In genomic region chr9:82117025-82117424, GRCh38 we compare ENCODE assay signal across 15 cellular contexts.
A peak's percentile ranks its signal among the peaks of the same experiment; 100 is the strongest.
DNase-seq lines count a peak whose midpoint lies in the region; ATAC-seq and TF ChIP-seq lines count a peak whose summit lies in the region.
"Had no signal": no experiment of that assay in that cellular context is flagged by ENCODE, and none has a peak within 500 bp of the region (broad histone marks: within the 10 kb centered on the region; RNA-seq: fewer than 3 reads in every experiment).

No MANE protein-coding gene starts in this region.

- intact Hi-C loops in OCI-LY7 (cut with micrococcal nuclease; ENCODE audit: unreplicated experiment) = no loop called here
- intact Hi-C loops in sciatic nerve (cut with DNase I) = no loop called here

- no peak overlapping the region for H3K4me3 ChIP-seq in HUES64 (ENCODE audit: low read length)
- H3K4me3 ChIP-seq in OCI-LY7 (ENCODE audit: low read depth, low read length, poor library complexity, severe bottlenecking) = no peak overlapping the region
- H3K4me3 ChIP-seq: colonic mucosa had no signal

- no TSS peak for BruUV-seq in OCI-LY7 (replicated peaks; lab: Mats Ljungman, UMichigan)

- peak overlapping the region; percentile 85 for H2AFZ ChIP-seq in OCI-LY7 (ENCODE audit: low read length)
- H2AFZ ChIP-seq: parathyroid adenoma had no signal

- H3K9me2 ChIP-seq in OCI-LY7 (ENCODE audit: insufficient read depth, low read length) = no peaks in the 10 kb centered on the region

- ATAC-seq in sciatic nerve = peak; percentile 96
- no peak for ATAC-seq in GM21423 (IDR thresholded peaks at IDR 0.05; ENCODE audit: unreplicated experiment)
- ATAC-seq: activated CD8-positive, alpha-beta T cell treated with anti-CD3 and anti-CD28 coated beads for 36 hours; HepG2; Panc1 had no signal

- peak overlapping the region; percentile 62; the same call in 1 of the 2 replicates for H3K27ac ChIP-seq in HUES64 (ENCODE audit: low read depth, low read length)
- no peak overlapping the region for H3K27ac ChIP-seq in OCI-LY7 (ENCODE audit: low read depth, low read length, poor library complexity, severe bottlenecking)
- H3K27ac ChIP-seq: colonic mucosa, parathyroid adenoma had no signal

- H3K4me2 ChIP-seq in OCI-LY7 (ENCODE audit: low read length) = peak overlapping the region; percentile 32

- H3K27me3 ChIP-seq in HUES64 (ENCODE audit: insufficient read depth, low read length) = no peaks in the 10 kb centered on the region
- H3K27me3 ChIP-seq: colonic mucosa had no signal

- no peak overlapping the region for H3K9ac ChIP-seq in HUES64 (ENCODE audit: low read depth, low read length)
- H3K9ac ChIP-seq: parathyroid adenoma had no signal

- H3K9me3 ChIP-seq in HUES64 (ENCODE audit: insufficient read depth, low read depth, low read length) (no peaks in the 10 kb centered on the region), OCI-LY7 (ENCODE audit: low read length) (no peaks in the 10 kb centered on the region)
- H3K9me3 ChIP-seq: colonic mucosa had no signal

- no peaks in the 10 kb centered on the region for H3K79me2 ChIP-seq in OCI-LY7 (ENCODE audit: insufficient read depth, low read depth, low read length)
- H3K79me2 ChIP-seq: parathyroid adenoma had no signal

- H4K20me1 ChIP-seq in OCI-LY7 (ENCODE audit: insufficient read depth, low read length) = no peaks in the 10 kb centered on the region

- WGBS in HUES64 = 88% methylated on average over 4 of the region's 6 CpGs

- CTCF ChIA-PET in OCI-LY7 (lab: Charles Lee; ENCODE audit: unreplicated experiment) = interaction anchor here (0.7 to 1.6 kb wide), 2 partner anchors 8 to 14 kb away, joined by 3 read pairs; no protein-coding TSS in a partner anchor

- no peak for TF ChIP-seq CTCF in OCI-LY7 (conservative IDR thresholded peaks at IDR 0.05; ENCODE audit: low read length)

- H3K4me1 ChIP-seq in HUES64 (ENCODE audit: insufficient read depth, low read length) (peaks cover 24% of the 10 kb centered on the region), OCI-LY7 (ENCODE audit: insufficient read depth, low read length, poor library complexity, severe bottlenecking) (peaks cover 26% of the 10 kb centered on the region)
- H3K4me1 ChIP-seq: colonic mucosa, parathyroid adenoma had no signal

- POLR2A ChIA-PET in OCI-LY7 (lab: Charles Lee) = interaction anchor here (1.1 to 7.3 kb wide), 5 partner anchors 9 to 66 kb away, joined by 3 to 109 read pairs (median 5); no protein-coding TSS in a partner anchor

- H3K36me3 ChIP-seq in HUES64 (ENCODE audit: insufficient read depth, low read length) = no peaks in the 10 kb centered on the region
- H3K36me3 ChIP-seq in OCI-LY7 (ENCODE audit: insufficient read depth, low read length) = no peaks in the 10 kb centered on the region
- H3K36me3 ChIP-seq: colonic mucosa had no signal

- DNase-seq in OCI-LY7 (ENCODE audit: low spot score) = no peak
- peak; percentile 89 for DNase-seq in fibroblast of peridontal ligament (ENCODE audit: extremely low read depth)
- no peak for DNase-seq in sciatic nerve (ENCODE audit: low spot score)
- DNase-seq in T-helper 1 cell = no peak
- DNase-seq in germinal center (ENCODE audit: low spot score) = no peak
- DNase-seq: activated CD8-positive, alpha-beta T cell treated with anti-CD3 and anti-CD28 coated beads for 36 hours; activated naive CD4-positive, alpha-beta T cell; colonic mucosa; NCI-H1930; T-helper 9 cell had no signal
